17 cellular contexts compared by ENCODE assay signal in the genomic region with DNA sequence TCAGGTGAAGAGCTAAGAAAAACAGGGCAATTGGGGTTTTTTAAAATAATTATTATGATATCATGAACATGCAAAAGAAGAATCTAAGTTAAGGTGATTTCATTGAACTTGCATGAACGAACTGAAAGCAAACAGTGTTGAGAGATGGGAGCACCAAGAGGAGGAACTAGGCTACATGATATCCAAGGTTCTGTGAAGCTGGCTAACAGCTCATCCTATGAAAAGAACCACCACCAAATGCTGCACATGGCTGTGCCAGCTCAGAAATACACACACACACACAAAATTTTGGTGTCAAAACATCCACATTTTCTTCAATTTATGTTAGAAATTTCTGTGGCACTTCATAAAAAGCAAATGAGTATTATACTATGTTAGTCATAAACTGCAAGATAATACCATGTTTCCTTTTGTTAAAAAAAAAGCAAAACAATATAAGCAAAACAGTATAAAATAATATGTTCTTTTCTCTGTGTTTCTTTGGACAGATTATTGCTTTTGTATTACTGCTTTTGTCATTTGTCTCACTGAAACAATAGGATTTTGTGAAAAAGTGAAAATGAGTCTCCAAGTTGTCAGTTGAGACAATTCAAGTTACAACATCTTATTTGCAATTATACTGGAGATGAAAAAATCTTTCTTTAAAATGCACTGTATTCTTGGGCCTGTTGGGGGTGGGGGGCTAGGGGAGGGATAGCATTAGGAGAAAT. TPM values are rescaled to one million over a fixed set of nuclear protein-coding genes. Genes with fewer than 3 reads are reported as not detected.
DNase-seq lines count a peak whose midpoint lies in the region; ATAC-seq and FAIRE-seq lines count a peak whose summit lies in the region.
"Had no signal": no experiment of that assay in that cellular context is flagged by ENCODE, and none has a peak within 500 bp of the region (broad histone marks: within the 10 kb centered on the region; RNA-seq: fewer than 3 reads in every experiment).

No MANE protein-coding gene starts in this region.

- peak overlapping the region; percentile 20 for H3K27ac ChIP-seq in caudate nucleus (ENCODE audit: low read depth, low read length)
- H3K27ac ChIP-seq: C4-2B, GM23248 had no signal

- intact Hi-C loops in cardiac septum (cut with DNase I) = no loop called here

- ATAC-seq in GM18502 (IDR thresholded peaks at IDR 0.05; ENCODE audit: poor library complexity, unreplicated experiment) = no peak

- FAIRE-seq in GM19239 (lab: Jason Lieb, UNC) = peak; percentile 8
- FAIRE-seq: A204.1, D721Med had no signal

- DNase-seq in GM19239 (ENCODE audit: insufficient read length, low spot score) = no peak
- no peak for DNase-seq in caudate nucleus (lab: John Stamatoyannopoulos, UW)
- peak; percentile 13 for DNase-seq in inferior parietal cortex (ENCODE audit: extremely low spot score)
- peak; percentile 78 for DNase-seq in pons (ENCODE audit: low spot score)
- DNase-seq in cardiac septum (ENCODE audit: low spot score) = no peak
- no peak for DNase-seq in NCI-H526 (lab: John Stamatoyannopoulos, UW)
- no peak for DNase-seq in activated naive CD4-positive, alpha-beta T cell treated with Interleukin-2 at 50 U/mL for 16 hours
- DNase-seq: ACHN; Caco-2; CD4-positive, alpha-beta T cell; DMS79; GDM1; GM23248 had no signal

RNA-seq across cellular contexts. Expression of a gene that starts 12.6 kb away (rescaled TPM):
- 7.5 TPM for total RNA-seq in cardiac septum

Comparison
In these comparisons a context has a peak if more than half of its experiments do, and no peak if none do; other contexts are left out.
1. DNase-seq: peak in inferior parietal cortex (single experiment) and pons (single experiment); none in GM19239 (single experiment), caudate nucleus (0 of 61), cardiac septum (single experiment), NCI-H526 (0 of 2) and activated naive CD4-positive, alpha-beta T cell treated with Interleukin-2 at 50 U/mL for 16 hours (single experiment).